In genomic region chr1:226046240-226046639, GRCh38 we compare ENCODE assay signal across 16 cellular contexts. TPM values are rescaled to one million over a fixed set of nuclear protein-coding genes. Genes with fewer than 3 reads are reported as not detected.
DNase-seq lines count a peak whose midpoint lies in the region; ATAC-seq and TF ChIP-seq lines count a peak whose summit lies in the region.
"Had no signal": no experiment of that assay in that cellular context is flagged by ENCODE, and none has a peak within 500 bp of the region (broad histone marks: within the 10 kb centered on the region; RNA-seq: fewer than 3 reads in every experiment).

No MANE protein-coding gene starts in this region.

- no peaks in the 10 kb centered on the region for H3K36me3 ChIP-seq in left lung
- H3K36me3 ChIP-seq: gastroesophageal sphincter, tibial artery had no signal

- no peaks in the 10 kb centered on the region for H3K9me3 ChIP-seq in left lung
- H3K9me3 ChIP-seq: gastroesophageal sphincter, psoas muscle, tibial artery had no signal

- DNase-seq in CD1c-positive myeloid dendritic cell (ENCODE audit: extremely low spot score) (peak; percentile 37), MV-4-11 (lab: John Stamatoyannopoulos, UW) (peak; percentile 28), cardiac fibroblast (ENCODE audit: low read depth in 2 of 2) (peak; percentile 35 to 75), left lung (no peak), NCI-H526 treated with DMSO at 0.1 percent for 48 hours (lab: John Stamatoyannopoulos, UW) (no peak), 8988T (no peak), NCI-H2081 treated with DMSO at 0.1 percent for 48 hours (lab: John Stamatoyannopoulos, UW) (no peak)
- DNase-seq: activated T-cell treated with anti-CD3 and anti-CD28 coated beads, Interleukin-2, amount 50 U/mL, for 1 hour; islet precursor cell; NCI-H2227 treated with DMSO at 0.1 percent for 48 hours; psoas muscle; stimulated activated CD8-positive, alpha-beta memory T cell treated with anti-CD3 and anti-CD28 coated beads, Interleukin-4, amount 100 ng/mL, for 48 hours; SW 1271; tibial artery had no signal

- peaks cover 0 to 52% of the 10 kb centered on the region in 2 donors for H3K4me1 ChIP-seq in left lung
- H3K4me1 ChIP-seq: gastroesophageal sphincter, psoas muscle, tibial artery had no signal

- ATAC-seq in left lung: peak; percentile 53
- no peak for ATAC-seq in GM21367 (IDR thresholded peaks at IDR 0.05; ENCODE audit: unreplicated experiment)
- ATAC-seq: gastroesophageal sphincter, psoas muscle had no signal

- H3K4me3 ChIP-seq in cardiac fibroblast (replicated peaks in 1 of 2; ENCODE audit: low read depth in 2 of 2, low read length in 2 of 2) (no peak overlapping the region), left lung (no peak overlapping the region)
- H3K4me3 ChIP-seq: gastroesophageal sphincter, psoas muscle, tibial artery had no signal

- no peak overlapping the region for H3K27ac ChIP-seq in left lung
- H3K27ac ChIP-seq: gastroesophageal sphincter, psoas muscle, tibial artery had no signal

- TF ChIP-seq CTCF in cardiac fibroblast (IDR thresholded peaks at IDR 0.05; ENCODE audit: low read depth, low read length) (no peak), left lung (IDR thresholded peaks at IDR 0.05) (no peak)

- intact Hi-C loops in left lung (cut with DNase I): no loop called here

- H3K27me3 ChIP-seq in left lung: no peaks in the 10 kb centered on the region
- H3K27me3 ChIP-seq: gastroesophageal sphincter, tibial artery had no signal

RNA-seq across cellular contexts. Expression of gene H3-3A, which starts 16.3 kb away (rescaled TPM):
- total RNA-seq in left lung: 100 to 1,000 TPM; 444 to 608 TPM

RNA-seq across cellular contexts. Expression of gene SDE2, which starts 47.1 kb away (rescaled TPM):
- 10 to 100 TPM; 15.8 to 17.1 TPM for total RNA-seq in left lung

Comparison
In these comparisons a context has a peak if more than half of its experiments do, and no peak if none do; other contexts are left out.
1. DNase-seq: peak in CD1c-positive myeloid dendritic cell (single experiment), MV-4-11 (single experiment) and cardiac fibroblast (2 of 2); none in left lung (0 of 2), NCI-H526 treated with DMSO at 0.1 percent for 48 hours (single experiment), 8988T (single experiment) and NCI-H2081 treated with DMSO at 0.1 percent for 48 hours (single experiment).